In the genomic region with DNA sequence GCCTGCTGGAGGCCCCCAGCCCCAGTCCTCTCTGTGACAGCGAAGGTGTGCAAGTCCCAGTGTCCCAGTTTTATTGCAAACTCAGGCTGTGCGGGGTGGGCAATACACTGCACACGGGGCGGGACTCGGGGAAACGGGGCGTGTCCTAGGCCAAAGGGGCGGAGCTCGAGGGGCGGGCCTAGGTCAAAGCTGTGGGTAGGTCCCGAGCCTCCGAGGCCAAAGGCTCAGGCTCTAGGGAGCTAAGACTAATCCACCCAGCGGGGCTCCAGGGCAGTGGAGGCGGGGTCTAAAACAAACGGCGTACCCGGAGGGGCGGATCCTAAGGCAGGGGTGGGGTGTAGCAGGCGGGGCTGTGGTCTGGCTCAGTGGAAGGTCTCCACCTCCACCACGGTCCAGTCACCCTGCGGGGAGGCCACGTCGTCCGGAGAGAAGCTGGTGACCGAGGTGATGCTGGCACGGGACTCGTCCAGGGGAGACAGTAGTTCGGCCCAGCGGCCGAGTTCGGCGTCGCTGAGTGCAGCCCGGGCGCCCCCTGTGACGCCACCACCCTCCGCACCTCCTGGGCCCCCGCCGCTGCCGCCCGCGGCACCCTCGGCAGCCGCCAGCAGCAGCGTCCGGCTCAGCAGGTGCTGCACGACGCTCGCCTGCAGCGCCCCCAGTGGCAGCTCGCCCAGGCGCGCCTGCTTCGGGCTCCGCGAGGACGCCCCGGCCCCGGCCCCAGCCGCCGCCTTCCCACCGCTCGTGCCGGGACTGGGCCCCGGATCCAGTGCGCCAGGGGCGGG, we compare ENCODE assay signal across 1 cellular context.
A peak's percentile ranks its signal among the peaks of the same experiment; 100 is the strongest.
TF ChIP-seq lines count a peak whose summit lies in the region.

No MANE protein-coding gene starts in this region.

TF ChIP-seq in HepG2, 621 proteins besides CTCF, POLR2A, EP300 and RAD21 (continues in another document):
- TF ChIP-seq HOXA9 (CRISPR knock-in tag; IDR thresholded peaks at IDR 0.05; ENCODE audit: borderline replicate concordance): no peak
- no peak for TF ChIP-seq ZNF326 (CRISPR knock-in tag; IDR thresholded peaks at IDR 0.05; ENCODE audit: borderline replicate concordance)
- TF ChIP-seq ZNF766 (CRISPR knock-in tag; IDR thresholded peaks at IDR 0.05; ENCODE audit: borderline replicate concordance): peak; percentile 61
- peak; percentile 10; the same call in 1 of the 2 replicates for TF ChIP-seq RFXAP (CRISPR knock-in tag; IDR thresholded peaks at IDR 0.05; ENCODE audit: borderline replicate concordance)
- TF ChIP-seq, protein P1, sequence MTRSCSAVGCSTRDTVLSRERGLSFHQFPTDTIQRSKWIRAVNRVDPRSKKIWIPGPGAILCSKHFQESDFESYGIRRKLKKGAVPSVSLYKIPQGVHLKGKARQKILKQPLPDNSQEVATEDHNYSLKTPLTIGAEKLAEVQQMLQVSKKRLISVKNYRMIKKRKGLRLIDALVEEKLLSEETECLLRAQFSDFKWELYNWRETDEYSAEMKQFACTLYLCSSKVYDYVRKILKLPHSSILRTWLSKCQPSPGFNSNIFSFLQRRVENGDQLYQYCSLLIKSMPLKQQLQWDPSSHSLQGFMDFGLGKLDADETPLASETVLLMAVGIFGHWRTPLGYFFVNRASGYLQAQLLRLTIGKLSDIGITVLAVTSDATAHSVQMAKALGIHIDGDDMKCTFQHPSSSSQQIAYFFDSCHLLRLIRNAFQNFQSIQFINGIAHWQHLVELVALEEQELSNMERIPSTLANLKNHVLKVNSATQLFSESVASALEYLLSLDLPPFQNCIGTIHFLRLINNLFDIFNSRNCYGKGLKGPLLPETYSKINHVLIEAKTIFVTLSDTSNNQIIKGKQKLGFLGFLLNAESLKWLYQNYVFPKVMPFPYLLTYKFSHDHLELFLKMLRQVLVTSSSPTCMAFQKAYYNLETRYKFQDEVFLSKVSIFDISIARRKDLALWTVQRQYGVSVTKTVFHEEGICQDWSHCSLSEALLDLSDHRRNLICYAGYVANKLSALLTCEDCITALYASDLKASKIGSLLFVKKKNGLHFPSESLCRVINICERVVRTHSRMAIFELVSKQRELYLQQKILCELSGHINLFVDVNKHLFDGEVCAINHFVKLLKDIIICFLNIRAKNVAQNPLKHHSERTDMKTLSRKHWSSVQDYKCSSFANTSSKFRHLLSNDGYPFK (CRISPR knock-in tag; IDR thresholded peaks at IDR 0.05; ENCODE audit: borderline replicate concordance): 0 out of 2 replicates have a peak, but pooled peaks have one; percentile 13
- no peak for TF ChIP-seq KDM5A (IDR thresholded peaks at IDR 0.05; ENCODE audit: borderline replicate concordance, low read length)
- TF ChIP-seq, protein P2, sequence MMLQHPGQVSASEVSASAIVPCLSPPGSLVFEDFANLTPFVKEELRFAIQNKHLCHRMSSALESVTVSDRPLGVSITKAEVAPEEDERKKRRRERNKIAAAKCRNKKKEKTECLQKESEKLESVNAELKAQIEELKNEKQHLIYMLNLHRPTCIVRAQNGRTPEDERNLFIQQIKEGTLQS (CRISPR knock-in tag; IDR thresholded peaks at IDR 0.05): peak; percentile 39; the same call in 1 of the 2 replicates
- TF ChIP-seq ZNF788 (CRISPR knock-in tag; IDR thresholded peaks at IDR 0.05; ENCODE audit: borderline replicate concordance): peak; percentile 33; the same call in 1 of the 2 replicates
- TF ChIP-seq ZNF709 (CRISPR knock-in tag; IDR thresholded peaks at IDR 0.05): peak; percentile 67; the same call in 1 of the 2 replicates
- TF ChIP-seq, protein P3, sequence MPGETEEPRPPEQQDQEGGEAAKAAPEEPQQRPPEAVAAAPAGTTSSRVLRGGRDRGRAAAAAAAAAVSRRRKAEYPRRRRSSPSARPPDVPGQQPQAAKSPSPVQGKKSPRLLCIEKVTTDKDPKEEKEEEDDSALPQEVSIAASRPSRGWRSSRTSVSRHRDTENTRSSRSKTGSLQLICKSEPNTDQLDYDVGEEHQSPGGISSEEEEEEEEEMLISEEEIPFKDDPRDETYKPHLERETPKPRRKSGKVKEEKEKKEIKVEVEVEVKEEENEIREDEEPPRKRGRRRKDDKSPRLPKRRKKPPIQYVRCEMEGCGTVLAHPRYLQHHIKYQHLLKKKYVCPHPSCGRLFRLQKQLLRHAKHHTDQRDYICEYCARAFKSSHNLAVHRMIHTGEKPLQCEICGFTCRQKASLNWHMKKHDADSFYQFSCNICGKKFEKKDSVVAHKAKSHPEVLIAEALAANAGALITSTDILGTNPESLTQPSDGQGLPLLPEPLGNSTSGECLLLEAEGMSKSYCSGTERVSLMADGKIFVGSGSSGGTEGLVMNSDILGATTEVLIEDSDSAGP (CRISPR knock-in tag; IDR thresholded peaks at IDR 0.05; ENCODE audit: borderline replicate concordance): peak; percentile 45
- TF ChIP-seq, protein P4, sequence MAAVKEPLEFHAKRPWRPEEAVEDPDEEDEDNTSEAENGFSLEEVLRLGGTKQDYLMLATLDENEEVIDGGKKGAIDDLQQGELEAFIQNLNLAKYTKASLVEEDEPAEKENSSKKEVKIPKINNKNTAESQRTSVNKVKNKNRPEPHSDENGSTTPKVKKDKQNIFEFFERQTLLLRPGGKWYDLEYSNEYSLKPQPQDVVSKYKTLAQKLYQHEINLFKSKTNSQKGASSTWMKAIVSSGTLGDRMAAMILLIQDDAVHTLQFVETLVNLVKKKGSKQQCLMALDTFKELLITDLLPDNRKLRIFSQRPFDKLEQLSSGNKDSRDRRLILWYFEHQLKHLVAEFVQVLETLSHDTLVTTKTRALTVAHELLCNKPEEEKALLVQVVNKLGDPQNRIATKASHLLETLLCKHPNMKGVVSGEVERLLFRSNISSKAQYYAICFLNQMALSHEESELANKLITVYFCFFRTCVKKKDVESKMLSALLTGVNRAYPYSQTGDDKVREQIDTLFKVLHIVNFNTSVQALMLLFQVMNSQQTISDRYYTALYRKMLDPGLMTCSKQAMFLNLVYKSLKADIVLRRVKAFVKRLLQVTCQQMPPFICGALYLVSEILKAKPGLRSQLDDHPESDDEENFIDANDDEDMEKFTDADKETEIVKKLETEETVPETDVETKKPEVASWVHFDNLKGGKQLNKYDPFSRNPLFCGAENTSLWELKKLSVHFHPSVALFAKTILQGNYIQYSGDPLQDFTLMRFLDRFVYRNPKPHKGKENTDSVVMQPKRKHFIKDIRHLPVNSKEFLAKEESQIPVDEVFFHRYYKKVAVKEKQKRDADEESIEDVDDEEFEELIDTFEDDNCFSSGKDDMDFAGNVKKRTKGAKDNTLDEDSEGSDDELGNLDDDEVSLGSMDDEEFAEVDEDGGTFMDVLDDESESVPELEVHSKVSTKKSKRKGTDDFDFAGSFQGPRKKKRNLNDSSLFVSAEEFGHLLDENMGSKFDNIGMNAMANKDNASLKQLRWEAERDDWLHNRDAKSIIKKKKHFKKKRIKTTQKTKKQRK (IDR thresholded peaks at IDR 0.05; ENCODE audit: low read length): no peak
- peak; percentile 57 for TF ChIP-seq ZC3H13 (CRISPR knock-in tag; IDR thresholded peaks at IDR 0.05)
- TF ChIP-seq ARNT2 (CRISPR knock-in tag; IDR thresholded peaks at IDR 0.05; ENCODE audit: low read depth): 0 out of 2 replicates have a peak, but pooled peaks have one; percentile 48
- TF ChIP-seq ZFP36L2 (CRISPR knock-in tag; IDR thresholded peaks at IDR 0.05): no peak
- TF ChIP-seq ZFY (CRISPR knock-in tag; IDR thresholded peaks at IDR 0.05): peak; percentile 59
- no peak for TF ChIP-seq TCF12 (IDR thresholded peaks at IDR 0.05)
- TF ChIP-seq TCF12 (CRISPR knock-in tag; IDR thresholded peaks at IDR 0.05): peak; percentile 82
- TF ChIP-seq ZNF777 (CRISPR knock-in tag; IDR thresholded peaks at IDR 0.05): no peak
- 0 out of 2 replicates have a peak, but pooled peaks have one; percentile 24 for TF ChIP-seq ZNF446 (CRISPR knock-in tag; IDR thresholded peaks at IDR 0.05)
- TF ChIP-seq NONO (IDR thresholded peaks at IDR 0.05): no peak
- TF ChIP-seq NONO (CRISPR knock-in tag; conservative IDR thresholded peaks at IDR 0.05): peak; percentile 22; the same call in 1 of the 2 replicates
- TF ChIP-seq, protein P5, sequence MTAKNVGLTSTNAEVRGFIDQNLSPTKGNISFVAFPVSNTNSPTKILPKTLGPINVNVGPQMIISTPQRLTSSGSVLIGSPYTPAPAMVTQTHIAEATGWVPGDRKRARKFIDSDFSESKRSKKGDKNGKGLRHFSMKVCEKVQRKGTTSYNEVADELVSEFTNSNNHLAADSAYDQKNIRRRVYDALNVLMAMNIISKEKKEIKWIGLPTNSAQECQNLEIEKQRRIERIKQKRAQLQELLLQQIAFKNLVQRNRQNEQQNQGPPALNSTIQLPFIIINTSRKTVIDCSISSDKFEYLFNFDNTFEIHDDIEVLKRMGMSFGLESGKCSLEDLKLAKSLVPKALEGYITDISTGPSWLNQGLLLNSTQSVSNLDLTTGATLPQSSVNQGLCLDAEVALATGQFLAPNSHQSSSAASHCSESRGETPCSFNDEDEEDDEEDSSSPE (CRISPR knock-in tag; IDR thresholded peaks at IDR 0.05): peak; percentile 62
- no peak for TF ChIP-seq MZF1 (CRISPR knock-in tag; IDR thresholded peaks at IDR 0.05; ENCODE audit: borderline replicate concordance)
- peak; percentile 40; the same call in 1 of the 2 replicates for TF ChIP-seq SALL1 (CRISPR knock-in tag; IDR thresholded peaks at IDR 0.05)
- TF ChIP-seq, protein P6, sequence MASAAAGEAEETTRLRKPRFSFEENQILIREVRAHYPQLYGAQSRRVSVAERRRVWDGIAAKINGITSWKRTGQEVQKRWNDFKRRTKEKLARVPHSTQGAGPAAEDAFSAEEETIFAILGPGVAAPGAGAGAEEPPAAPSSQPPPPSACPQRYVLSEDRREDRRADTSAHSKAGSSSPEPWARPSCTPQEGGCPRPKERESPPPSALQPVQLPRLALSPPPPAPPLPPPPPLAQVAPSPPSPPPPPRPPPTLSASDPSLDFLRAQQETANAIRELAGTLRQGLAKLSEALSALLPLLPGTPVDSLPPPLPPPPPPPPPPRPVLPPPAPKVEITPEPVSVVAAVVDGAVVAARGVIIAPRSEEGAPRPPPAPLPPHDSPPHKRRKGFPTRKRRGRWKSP (CRISPR knock-in tag; IDR thresholded peaks at IDR 0.05): 0 out of 2 replicates have a peak, but pooled peaks have one; percentile 79
- TF ChIP-seq ZNF33B (CRISPR knock-in tag; IDR thresholded peaks at IDR 0.05): peak; percentile 29; the same call in 1 of the 2 replicates
- TF ChIP-seq SSRP1 (CRISPR knock-in tag; IDR thresholded peaks at IDR 0.05): no peak
- TF ChIP-seq SALL2 (CRISPR knock-in tag; IDR thresholded peaks at IDR 0.05): 0 out of 2 replicates have a peak, but pooled peaks have one; percentile 7
- TF ChIP-seq, protein P7, sequence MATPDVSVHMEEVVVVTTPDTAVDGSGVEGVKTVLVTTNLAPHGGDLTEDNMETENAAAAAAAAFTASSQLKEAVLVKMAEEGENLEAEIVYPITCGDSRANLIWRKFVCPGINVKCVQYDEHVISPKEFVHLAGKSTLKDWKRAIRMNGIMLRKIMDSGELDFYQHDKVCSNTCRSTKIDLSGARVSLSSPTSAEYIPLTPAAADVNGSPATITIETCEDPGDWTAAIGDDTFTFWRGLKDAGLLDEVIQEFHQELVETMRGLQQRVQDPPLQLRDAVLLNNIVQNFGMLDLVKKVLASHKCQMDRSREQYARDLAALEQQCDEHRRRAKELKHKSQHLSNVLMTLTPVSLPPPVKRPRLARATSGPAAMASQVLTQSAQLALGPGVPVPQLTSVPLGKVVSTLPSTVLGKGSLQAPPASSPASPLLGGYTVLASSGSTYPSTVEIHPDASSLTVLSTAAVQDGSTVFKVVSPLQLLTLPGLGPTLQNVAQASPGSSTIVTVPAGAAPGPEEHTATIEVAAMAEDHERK (CRISPR knock-in tag; IDR thresholded peaks at IDR 0.05; ENCODE audit: low read depth): no peak
- TF ChIP-seq SAP130 (CRISPR knock-in tag; IDR thresholded peaks at IDR 0.05; ENCODE audit: low read depth): peak; percentile 73
- TF ChIP-seq CENPT (CRISPR knock-in tag; IDR thresholded peaks at IDR 0.05; ENCODE audit: low read depth): peak; percentile 63; the same call in 1 of the 2 replicates
- no peak for TF ChIP-seq ELF1 (CRISPR knock-in tag; IDR thresholded peaks at IDR 0.05)
- TF ChIP-seq ZNF350 (CRISPR knock-in tag; IDR thresholded peaks at IDR 0.05; ENCODE audit: borderline replicate concordance, low read depth): no peak
- TF ChIP-seq ZSCAN20 (CRISPR knock-in tag; IDR thresholded peaks at IDR 0.05; ENCODE audit: borderline replicate concordance): 0 out of 2 replicates have a peak, but pooled peaks have one; percentile 81
- peak; percentile 76 for TF ChIP-seq ZNF235 (CRISPR knock-in tag; IDR thresholded peaks at IDR 0.05; ENCODE audit: borderline replicate concordance)
- 0 out of 2 replicates have a peak, but pooled peaks have one; percentile 41 for TF ChIP-seq ZBTB7A (CRISPR knock-in tag; IDR thresholded peaks at IDR 0.05)
- TF ChIP-seq MXI1 (IDR thresholded peaks at IDR 0.05; ENCODE audit: borderline replicate concordance, low read depth, low read length): peak; percentile 31; the same call in 1 of the 3 replicates
- TF ChIP-seq, protein P8, sequence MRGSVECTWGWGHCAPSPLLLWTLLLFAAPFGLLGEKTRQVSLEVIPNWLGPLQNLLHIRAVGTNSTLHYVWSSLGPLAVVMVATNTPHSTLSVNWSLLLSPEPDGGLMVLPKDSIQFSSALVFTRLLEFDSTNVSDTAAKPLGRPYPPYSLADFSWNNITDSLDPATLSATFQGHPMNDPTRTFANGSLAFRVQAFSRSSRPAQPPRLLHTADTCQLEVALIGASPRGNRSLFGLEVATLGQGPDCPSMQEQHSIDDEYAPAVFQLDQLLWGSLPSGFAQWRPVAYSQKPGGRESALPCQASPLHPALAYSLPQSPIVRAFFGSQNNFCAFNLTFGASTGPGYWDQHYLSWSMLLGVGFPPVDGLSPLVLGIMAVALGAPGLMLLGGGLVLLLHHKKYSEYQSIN (CRISPR knock-in tag; IDR thresholded peaks at IDR 0.05; ENCODE audit: borderline replicate concordance): no peak
- TF ChIP-seq DR1 (CRISPR knock-in tag; IDR thresholded peaks at IDR 0.05): peak; percentile 41; the same call in 1 of the 2 replicates
- TF ChIP-seq BRCA1 (CRISPR knock-in tag; IDR thresholded peaks at IDR 0.05): no peak
- TF ChIP-seq, protein P9, sequence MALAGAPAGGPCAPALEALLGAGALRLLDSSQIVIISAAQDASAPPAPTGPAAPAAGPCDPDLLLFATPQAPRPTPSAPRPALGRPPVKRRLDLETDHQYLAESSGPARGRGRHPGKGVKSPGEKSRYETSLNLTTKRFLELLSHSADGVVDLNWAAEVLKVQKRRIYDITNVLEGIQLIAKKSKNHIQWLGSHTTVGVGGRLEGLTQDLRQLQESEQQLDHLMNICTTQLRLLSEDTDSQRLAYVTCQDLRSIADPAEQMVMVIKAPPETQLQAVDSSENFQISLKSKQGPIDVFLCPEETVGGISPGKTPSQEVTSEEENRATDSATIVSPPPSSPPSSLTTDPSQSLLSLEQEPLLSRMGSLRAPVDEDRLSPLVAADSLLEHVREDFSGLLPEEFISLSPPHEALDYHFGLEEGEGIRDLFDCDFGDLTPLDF (CRISPR knock-in tag; IDR thresholded peaks at IDR 0.05): 0 out of 2 replicates have a peak, but pooled peaks have one; percentile 32
- TF ChIP-seq, protein P10, sequence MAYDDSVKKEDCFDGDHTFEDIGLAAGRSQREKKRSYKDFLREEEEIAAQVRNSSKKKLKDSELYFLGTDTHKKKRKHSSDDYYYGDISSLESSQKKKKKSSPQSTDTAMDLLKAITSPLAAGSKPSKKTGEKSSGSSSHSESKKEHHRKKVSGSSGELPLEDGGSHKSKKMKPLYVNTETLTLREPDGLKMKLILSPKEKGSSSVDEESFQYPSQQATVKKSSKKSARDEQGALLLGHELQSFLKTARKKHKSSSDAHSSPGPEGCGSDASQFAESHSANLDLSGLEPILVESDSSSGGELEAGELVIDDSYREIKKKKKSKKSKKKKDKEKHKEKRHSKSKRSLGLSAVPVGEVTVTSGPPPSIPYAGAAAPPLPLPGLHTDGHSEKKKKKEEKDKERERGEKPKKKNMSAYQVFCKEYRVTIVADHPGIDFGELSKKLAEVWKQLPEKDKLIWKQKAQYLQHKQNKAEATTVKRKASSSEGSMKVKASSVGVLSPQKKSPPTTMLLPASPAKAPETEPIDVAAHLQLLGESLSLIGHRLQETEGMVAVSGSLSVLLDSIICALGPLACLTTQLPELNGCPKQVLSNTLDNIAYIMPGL (CRISPR knock-in tag; IDR thresholded peaks at IDR 0.05; ENCODE audit: borderline replicate concordance in 1 of 2, low read depth in 1 of 2): peak; percentile 33 to 66; a peak in 3 of 4 replicates
- TF ChIP-seq ZC3H4 (CRISPR knock-in tag; IDR thresholded peaks at IDR 0.05; ENCODE audit: borderline replicate concordance): no peak
